In genomic region chr3:56942523-56942922, GRCh38 we compare ENCODE assay signal across 21 cellular contexts.
DNase-seq lines count a peak whose midpoint lies in the region; ATAC-seq and TF ChIP-seq lines count a peak whose summit lies in the region.
"Had no signal": no experiment of that assay in that cellular context is flagged by ENCODE, and none has a peak within 500 bp of the region (broad histone marks: within the 10 kb centered on the region; RNA-seq: fewer than 3 reads in every experiment).

No MANE protein-coding gene starts in this region.

- ATAC-seq in activated CD8-positive, alpha-beta memory T cell treated with anti-CD3 and anti-CD28 coated beads, Interleukin-2, amount 10 ng/mL, durations not matched to agents 7 days and 5 days: peak; percentile 51
- peak; percentile 66 for ATAC-seq in GM19452 (IDR thresholded peaks at IDR 0.05; ENCODE audit: unreplicated experiment)
- ATAC-seq in GM19035 (IDR thresholded peaks at IDR 0.05; ENCODE audit: unreplicated experiment): no peak
- ATAC-seq: left ventricle myocardium superior had no signal

- H3K36me3 ChIP-seq in esophagus squamous epithelium: peaks cover 0 to 9% (median 0%) of the 10 kb centered on the region in 3 donors
- H3K36me3 ChIP-seq: uterus had no signal

- H3K9me3 Mint-ChIP-seq in activated CD8-positive, alpha-beta memory T cell treated with anti-CD3 and anti-CD28 coated beads, Interleukin-2, amount 10 ng/mL, durations not matched to agents 7 days and 5 days (ENCODE audit: low read depth): peaks cover 5% of the 10 kb centered on the region
- peaks cover 18% of the 10 kb centered on the region for H3K9me3 Mint-ChIP-seq in T-helper 2 cell treated with Interferon-gamma antibody and Interleukin-4, amounts not matched to agents 5 μg/mL and 100 μg/mL, for 36 hours
- H3K9me3 Mint-ChIP-seq in nephron: peaks cover 26% of the 10 kb centered on the region

- H3K4me3 Mint-ChIP-seq in activated CD8-positive, alpha-beta memory T cell treated with anti-CD3 and anti-CD28 coated beads, Interleukin-2, amount 10 ng/mL, durations not matched to agents 7 days and 5 days: peak overlapping the region; percentile 38
- H3K4me3 Mint-ChIP-seq in T-helper 2 cell treated with Interferon-gamma antibody and Interleukin-4, amounts not matched to agents 5 μg/mL and 100 μg/mL, for 36 hours: peak overlapping the region; percentile 35
- no peak overlapping the region for H3K4me3 Mint-ChIP-seq in nephron
- H3K4me3 Mint-ChIP-seq: HFFc6, naive B cell had no signal

- H3K27me3 ChIP-seq in esophagus squamous epithelium: no peaks in the 10 kb centered on the region
- H3K27me3 ChIP-seq: uterus had no signal

- H3K4me3 ChIP-seq in lower leg skin (ENCODE audit: low read depth, poor library complexity, severe bottlenecking) (no peak overlapping the region), esophagus squamous epithelium (no peak overlapping the region)
- H3K4me3 ChIP-seq: uterus had no signal

- H3K9me3 ChIP-seq in esophagus squamous epithelium: peaks cover 0 to 9% (median 3%) of the 10 kb centered on the region in 3 donors
- H3K9me3 ChIP-seq: Caco-2, uterus had no signal

- TF ChIP-seq CTCF in nephron (IDR thresholded peaks at IDR 0.05; ENCODE audit: unreplicated experiment in 3 of 3) (no peak), lower leg skin (IDR thresholded peaks at IDR 0.05) (no peak), esophagus squamous epithelium (IDR thresholded peaks at IDR 0.05) (no peak)

- no peak overlapping the region for H3K27ac ChIP-seq in esophagus squamous epithelium
- H3K27ac ChIP-seq: HL-60, KMS-11, uterus had no signal

- peaks cover 14% of the 10 kb centered on the region for H3K36me3 Mint-ChIP-seq in activated CD8-positive, alpha-beta memory T cell treated with anti-CD3 and anti-CD28 coated beads, Interleukin-2, amount 10 ng/mL, durations not matched to agents 7 days and 5 days
- peaks cover 3% of the 10 kb centered on the region for H3K36me3 Mint-ChIP-seq in T-helper 2 cell treated with Interferon-gamma antibody and Interleukin-4, amounts not matched to agents 5 μg/mL and 100 μg/mL, for 36 hours (ENCODE audit: low read depth)
- H3K36me3 Mint-ChIP-seq in nephron (ENCODE audit: low read depth): peaks cover 26% of the 10 kb centered on the region

- CTCF ChIA-PET in activated CD8-positive, alpha-beta memory T cell treated with anti-CD3 and anti-CD28 coated beads, Interleukin-2, amount 10 ng/mL, durations not matched to agents 7 days and 5 days (lab: Charles Lee): interaction anchor here (0.6 to 1.7 kb wide), 3 partner anchors 21 to 46 kb away, joined by 3 to 5 read pairs (median 4); no protein-coding TSS in a partner anchor

- no peak for DNase-seq in activated CD8-positive, alpha-beta memory T cell treated with anti-CD3 and anti-CD28 coated beads, Interleukin-2, amount 10 ng/mL, durations not matched to agents 7 days and 5 days
- DNase-seq in activated CD8-positive, alpha-beta memory T cell treated with anti-CD3 and anti-CD28 coated beads, Interleukin-2, amount 50 U/mL, for 4 hours: no peak
- no peak for DNase-seq in T-helper 2 cell treated with Interferon-gamma antibody and Interleukin-4, amounts not matched to agents 5 μg/mL and 100 μg/mL, for 36 hours (ENCODE audit: low spot score)
- no peak for DNase-seq in lower leg skin (ENCODE audit: low spot score in 2 of 2)
- no peak for DNase-seq in esophagus squamous epithelium (lab: John Stamatoyannopoulos, UW)
- DNase-seq: activated CD4-positive, alpha-beta T cell treated with anti-CD3 and anti-CD28 coated beads, Interleukin-2, amount 50 U/mL, for 48 hours; Caco-2; central memory CD4-positive, alpha-beta T cell; foreskin melanocyte; HFFc6; left ventricle myocardium superior; naive B cell; NCI-H146; SHP77 treated with DMSO at 0.1 percent for 48 hours; uterus had no signal

- H3K4me1 ChIP-seq in esophagus squamous epithelium: no peaks in the 10 kb centered on the region
- H3K4me1 ChIP-seq: uterus had no signal

- WGBS in lower leg skin, 2 donors: 88 to 89% methylated on average over 2 of the region's 2 CpGs
- 75 to 89% methylated on average over 2 of the region's 2 CpGs for WGBS in esophagus squamous epithelium, 2 donors

- TF ChIP-seq POLR2A in lower leg skin (IDR thresholded peaks at IDR 0.05) (no peak), esophagus squamous epithelium (IDR thresholded peaks at IDR 0.05) (no peak)

- H3K4me1 Mint-ChIP-seq in activated CD8-positive, alpha-beta memory T cell treated with anti-CD3 and anti-CD28 coated beads, Interleukin-2, amount 10 ng/mL, durations not matched to agents 7 days and 5 days: peaks cover 21% of the 10 kb centered on the region
- peaks cover 20% of the 10 kb centered on the region for H3K4me1 Mint-ChIP-seq in T-helper 2 cell treated with Interferon-gamma antibody and Interleukin-4, amounts not matched to agents 5 μg/mL and 100 μg/mL, for 36 hours (ENCODE audit: low read depth)
- H3K4me1 Mint-ChIP-seq in nephron: peaks cover 26% of the 10 kb centered on the region

- peak overlapping the region; percentile 60 for H3K27ac Mint-ChIP-seq in activated CD8-positive, alpha-beta memory T cell treated with anti-CD3 and anti-CD28 coated beads, Interleukin-2, amount 10 ng/mL, durations not matched to agents 7 days and 5 days
- peak overlapping the region; percentile 38 for H3K27ac Mint-ChIP-seq in T-helper 2 cell treated with Interferon-gamma antibody and Interleukin-4, amounts not matched to agents 5 μg/mL and 100 μg/mL, for 36 hours
- peak overlapping the region in 2 of 3 experiments; percentile 3 to 48 for H3K27ac Mint-ChIP-seq in nephron
- H3K27ac Mint-ChIP-seq: HFFc6, progenitor cell of endocrine pancreas had no signal

- H3K27me3 Mint-ChIP-seq in activated CD8-positive, alpha-beta memory T cell treated with anti-CD3 and anti-CD28 coated beads, Interleukin-2, amount 10 ng/mL, durations not matched to agents 7 days and 5 days: peaks cover 2% of the 10 kb centered on the region
- peaks cover 4% of the 10 kb centered on the region for H3K27me3 Mint-ChIP-seq in T-helper 2 cell treated with Interferon-gamma antibody and Interleukin-4, amounts not matched to agents 5 μg/mL and 100 μg/mL, for 36 hours (ENCODE audit: low read depth)
- no peaks in the 10 kb centered on the region for H3K27me3 Mint-ChIP-seq in nephron (ENCODE audit: low read depth)
- H3K27me3 Mint-ChIP-seq: progenitor cell of endocrine pancreas had no signal

- intact Hi-C loops in lower leg skin (cut with DNase I; ENCODE audit: low total_unique reads) (no loop called here), esophagus squamous epithelium (cut with DNase I) (no loop called here)

Comparison
In these comparisons a context has a peak if more than half of its experiments do, and no peak if none do; other contexts are left out.
1. H3K4me3 Mint-ChIP-seq: peak in activated CD8-positive, alpha-beta memory T cell treated with anti-CD3 and anti-CD28 coated beads, Interleukin-2, amount 10 ng/mL, durations not matched to agents 7 days and 5 days (single experiment) and T-helper 2 cell treated with Interferon-gamma antibody and Interleukin-4, amounts not matched to agents 5 μg/mL and 100 μg/mL, for 36 hours (single experiment); none in nephron (0 of 3).
2. Peak in every context shown above with its lines, with median percentiles within 50 percentile points of each other: H3K27ac Mint-ChIP-seq.